In genomic region chrX:130555757-130556156, GRCh38 we compare ENCODE assay signal across 31 cellular contexts.
"Had no signal": no experiment of that assay in that cellular context is flagged by ENCODE, and none has a peak within 500 bp of the region (broad histone marks: within the 10 kb centered on the region; RNA-seq: fewer than 3 reads in every experiment).

No MANE protein-coding gene starts in this region.

- ATAC-seq: activated CD4-positive, CD25-positive, alpha-beta regulatory T cell treated with anti-CD3 and anti-CD28 coated beads, Interleukin-2, amount 50 U/mL, for 24 hours; activated CD8-positive, alpha-beta memory T cell treated with anti-CD3 and anti-CD28 coated beads, Interleukin-2, amount 10 ng/mL, durations not matched to agents 7 days and 5 days; activated CD8-positive, alpha-beta T cell treated with anti-CD3 and anti-CD28 coated beads, Interleukin-2, amount 10 ng/mL, durations not matched to agents 7 days and 5 days; activated naive CD8-positive, alpha-beta T cell treated with anti-CD3 and anti-CD28 coated beads, Interleukin-2, amount 50 U/mL, for 24 hours; body of pancreas; effector memory CD8-positive, alpha-beta T cell; gastroesophageal sphincter; heart right ventricle; T-helper 17 cell had no signal

- H3K27me3 ChIP-seq: body of pancreas, esophagus muscularis mucosa, gastroesophageal sphincter had no signal

- H3K4me3 ChIP-seq: adrenal gland, body of pancreas, esophagus muscularis mucosa, gastroesophageal sphincter, heart right ventricle had no signal

- DNase-seq: activated B cell treated with CpG ODN at 0.5 μM for 24 hours; activated CD4-positive, alpha-beta T cell treated with anti-CD3 and anti-CD28 coated beads for 48 hours; activated CD4-positive, alpha-beta T cell treated with anti-CD3 and anti-CD28 coated beads, Interleukin-2, amount 50 U/mL, for 1 hour; activated CD4-positive, alpha-beta T cell treated with anti-CD3 and anti-CD28 coated beads, Interleukin-2, amount 50 U/mL, for 48 hours; activated CD8-positive, alpha-beta memory T cell treated with anti-CD3 and anti-CD28 coated beads, Interleukin-2, amount 10 ng/mL, durations not matched to agents 7 days and 5 days; activated CD8-positive, alpha-beta memory T cell treated with anti-CD3 and anti-CD28 coated beads, Interleukin-2, amount 50 U/mL, for 4 hours; activated CD8-positive, alpha-beta T cell treated with anti-CD3 and anti-CD28 coated beads, Interleukin-2, amount 10 ng/mL, durations not matched to agents 7 days and 5 days; activated effector memory CD4-positive, alpha-beta T cell treated with anti-CD3 and anti-CD28 coated beads, Interleukin-2, amount 50 U/mL, for 16 hours; activated naive CD4-positive, alpha-beta T cell treated with anti-CD3 and anti-CD28 coated beads for 36 hours; activated naive CD8-positive, alpha-beta T cell treated with anti-CD3 and anti-CD28 coated beads for 36 hours; activated naive CD8-positive, alpha-beta T cell treated with anti-CD3 and anti-CD28 coated beads, Interleukin-2, amount 50 U/mL, for 24 hours; activated T-cell treated with anti-CD3 and anti-CD28 coated beads, Interleukin-2, amount 50 U/mL, for 1 hour; activated T-cell treated with anti-CD3 and anti-CD28 coated beads, Interleukin-2, amount 50 U/mL, for 48 hours; adrenal gland; amygdala; aorta; body of pancreas; caudate nucleus; cortex of kidney; dermis blood vessel endothelial cell; effector CD4-positive, alpha-beta T cell; effector memory CD8-positive, alpha-beta T cell; erythroblast; foreskin melanocyte; heart right ventricle; T-helper 17 cell; T1000; WERI-Rb-1 had no signal

- H3K27ac ChIP-seq: adrenal gland, body of pancreas, esophagus muscularis mucosa, gastroesophageal sphincter, heart right ventricle, WERI-Rb-1 had no signal

- H3K9me3 ChIP-seq: adrenal gland, body of pancreas, esophagus muscularis mucosa, gastroesophageal sphincter, heart right ventricle had no signal

- H3K4me1 ChIP-seq: adrenal gland, body of pancreas, gastroesophageal sphincter, heart right ventricle had no signal

- H3K36me3 ChIP-seq: adrenal gland, esophagus muscularis mucosa, gastroesophageal sphincter, heart right ventricle, WERI-Rb-1 had no signal
